8 cellular contexts compared by ENCODE assay signal in the genomic region with DNA sequence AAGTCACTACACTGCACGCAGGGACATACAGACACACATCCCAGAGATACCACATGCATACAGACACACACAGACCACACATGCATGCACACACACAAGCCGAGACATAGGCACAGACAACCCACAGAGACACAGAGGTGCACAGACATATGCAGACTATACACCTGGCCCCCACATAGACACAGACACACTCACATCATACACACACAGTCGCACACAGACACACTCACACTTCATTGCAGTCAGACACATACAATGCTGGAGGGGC. TPM values are rescaled to one million over a fixed set of nuclear protein-coding genes. Genes with fewer than 3 reads are reported as not detected.
DNase-seq lines count a peak whose midpoint lies in the region; ATAC-seq and TF ChIP-seq lines count a peak whose summit lies in the region.

No MANE protein-coding gene starts in this region.

- no TSS peak for BruUV-seq in mammary epithelial cell (replicated peaks; lab: Mats Ljungman, UMichigan)

- dilution Hi-C loops in mammary epithelial cell (cut with HindIII; ENCODE audit: low sequenced_read_pairs), result no loop called here

- no peak for TF ChIP-seq CTCF in mammary epithelial cell (conservative IDR thresholded peaks at IDR 0.05 in 1 of 2, IDR thresholded peaks at IDR 0.05 in 1 of 2; ENCODE audit: extremely low read depth in 1 of 2, insufficient read depth in 1 of 2, low read depth in 1 of 2, low read length in 2 of 2)

- no peaks in the 10 kb centered on the region for H3K36me3 ChIP-seq in mammary epithelial cell (ENCODE audit: insufficient read depth, low read length)

- H3K4me2 ChIP-seq in mammary epithelial cell (ENCODE audit: insufficient read depth, low read depth, low read length), result peak overlapping the region; percentile 93

- H3K4me1 ChIP-seq in right cardiac atrium (ENCODE audit: control insufficient read depth, insufficient read depth, low read length) (no peaks in the 10 kb centered on the region), mammary epithelial cell (ENCODE audit: insufficient read depth, low read length) (peaks cover 34% of the 10 kb centered on the region)

- peak overlapping the region in 2 of 6 donors; percentile 4 to 41 for H3K27ac Mint-ChIP-seq in naive B cell

- H3K9me3 ChIP-seq in right cardiac atrium (ENCODE audit: control insufficient read depth, low read length), result no peaks in the 10 kb centered on the region
- peaks cover 5% of the 10 kb centered on the region for H3K9me3 ChIP-seq in mammary epithelial cell (replicated peaks; ENCODE audit: insufficient read depth, low read length)

- H3K36me3 Mint-ChIP-seq in naive B cell, result peaks cover 7 to 13% of the 10 kb centered on the region in 2 donors

- H3K27ac ChIP-seq in right cardiac atrium (ENCODE audit: low read length), result no peak overlapping the region
- no peak overlapping the region for H3K27ac ChIP-seq in mammary epithelial cell (ENCODE audit: insufficient read depth, low read depth, low read length)

- H4K20me1 ChIP-seq in mammary epithelial cell (ENCODE audit: insufficient read depth, low read length), result no peaks in the 10 kb centered on the region

- peaks cover 0 to 23% (median 12%) of the 10 kb centered on the region in 7 donors for H3K9me3 Mint-ChIP-seq in naive B cell

- intact Hi-C loops in right cardiac atrium (cut with DNase I) (loop anchor here (5.0 to 10.0 kb wide), 6 partner anchors 59 to 159 kb away; no protein-coding TSS in a partner anchor), Right ventricle myocardium inferior (cut with DNase I) (loop anchor here (2.0 to 5.0 kb wide), 4 partner anchors 36 to 231 kb away; partner anchors contain the start of genes ABTB1 and TPRA1), mammary epithelial cell (cut with micrococcal nuclease) (loop anchor here (2.0 kb wide), 3 partner anchors 55 to 135 kb away; no protein-coding TSS in a partner anchor)

- H3K27me3 ChIP-seq in right cardiac atrium (ENCODE audit: control insufficient read depth, insufficient read depth) (no peaks in the 10 kb centered on the region), mammary epithelial cell (ENCODE audit: insufficient read depth, low read length) (no peaks in the 10 kb centered on the region)

- ATAC-seq in right cardiac atrium (no peak), Right ventricle myocardium inferior (no peak), naive B cell (ENCODE audit: low read depth in 2 of 2) (no peak)

- in situ Hi-C loops in mammary epithelial cell (cut with MboI; ENCODE audit: low sequenced_read_pairs in 2 of 2), result no loop called here

- H3K4me3 Mint-ChIP-seq in naive B cell, result peak overlapping the region; percentile 40 to 79 (median 64)

- WGBS in right cardiac atrium, result 66% methylated on average over 3 of the region's 3 CpGs
- 100% methylated on average over 3 of the region's 3 CpGs for WGBS in mammary epithelial cell (ENCODE audit: low coverage, missing lambda C conversion rate)

- H3K4me3 ChIP-seq in right cardiac atrium (ENCODE audit: low read length) (peak overlapping the region; percentile 85), mammary epithelial cell (replicated peaks in 1 of 3; ENCODE audit: insufficient read depth in 1 of 3, low read depth in 2 of 3, low read length in 3 of 3) (peak overlapping the region in 2 of 3 experiments; percentile 28 to 77)

- peaks cover 34 to 66% (median 60%) of the 10 kb centered on the region in 3 donors for H3K27me3 Mint-ChIP-seq in naive B cell

- no peak overlapping the region for H3K9ac ChIP-seq in mammary epithelial cell (ENCODE audit: insufficient read depth, low read length)

- CTCF ChIA-PET in mammary epithelial cell (lab: Charles Lee; ENCODE audit: low non-redundant PET), result interaction anchor here (0.7 to 0.8 kb wide), 2 partner anchors 20 to 97 kb away, joined by 3 to 4 read pairs; no protein-coding TSS in a partner anchor

- H2AFZ ChIP-seq in mammary epithelial cell (ENCODE audit: low read depth, low read length), result peak overlapping the region; percentile 97

- H3K4me1 Mint-ChIP-seq in naive B cell, result peaks cover 8 to 15% (median 14%) of the 10 kb centered on the region in 3 donors

- DNase-seq in right cardiac atrium (no peak), Right ventricle myocardium inferior (ENCODE audit: missing footprints) (no peak), mammary epithelial cell (no peak), naive B cell (no peak), NCI-H510A treated with DMSO at 0.1 percent for 48 hours (lab: John Stamatoyannopoulos, UW) (no peak), NCI-H1105 treated with DMSO at 0.1 percent for 48 hours (lab: John Stamatoyannopoulos, UW) (no peak), SW480 (ENCODE audit: low spot score) (no peak)
- no peak for DNase-seq in stimulated activated naive CD4-positive, alpha-beta T cell treated with Interleukin-2 at 50 U/mL for 16 hours (lab: John Stamatoyannopoulos, UW)

- no peaks in the 10 kb centered on the region for H3K79me2 ChIP-seq in mammary epithelial cell (ENCODE audit: insufficient read depth, low read length)

RNA-seq across cellular contexts. Expression of gene MGLL, which starts 1.2 kb away (rescaled TPM):
- total RNA-seq in right cardiac atrium (10 to 100 TPM; 52.2 to 80.4 (median 65.3) TPM), Right ventricle myocardium inferior (74.1 TPM), mammary epithelial cell (10 to 100 TPM in 1 of 2 donors, 1 to 10 TPM in 1; 7.8 to 46.3 TPM)
- polyA plus RNA-seq in right cardiac atrium (64.9 TPM), mammary epithelial cell (16.9 TPM), naive B cell (ENCODE audit: low read depth in 6 of 6) (1 to 10 TPM in 3 of 6 donors, under 1 TPM in 2, not detected in 1; 0.40 to 3.6 (median 1.3) TPM)
- 27.4 TPM for polyA minus RNA-seq in mammary epithelial cell
